27 cellular contexts compared by ENCODE assay signal in the genomic region with DNA sequence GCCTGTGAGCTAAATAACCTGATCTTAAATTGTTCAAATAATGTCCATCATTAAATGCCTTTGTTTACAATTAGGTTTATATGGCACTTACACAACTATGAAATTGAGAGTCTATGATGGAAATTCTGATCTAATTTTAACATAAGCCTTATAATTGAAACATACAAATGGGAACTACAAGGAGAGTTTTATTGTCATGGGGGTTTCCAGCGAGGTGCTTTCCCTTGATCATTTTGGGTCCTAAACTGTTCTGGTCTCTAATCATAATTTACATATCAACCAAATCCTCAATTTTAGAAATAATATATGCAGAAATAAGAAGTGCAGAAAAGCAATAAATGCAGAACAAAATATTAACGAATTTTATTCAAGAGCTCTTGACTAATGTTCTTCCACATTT. TPM values are rescaled to one million over a fixed set of nuclear protein-coding genes. Genes with fewer than 3 reads are reported as not detected.
DNase-seq lines count a peak whose midpoint lies in the region; ATAC-seq and TF ChIP-seq lines count a peak whose summit lies in the region.
"Had no signal": no experiment of that assay in that cellular context is flagged by ENCODE, and none has a peak within 500 bp of the region (broad histone marks: within the 10 kb centered on the region; RNA-seq: fewer than 3 reads in every experiment).

No MANE protein-coding gene starts in this region.

- CTCF ChIA-PET in activated naive CD4-positive, alpha-beta T cell treated with anti-CD3 and anti-CD28 coated beads for 36 hours (lab: Charles Lee), result interaction anchor here (2.0 kb wide), 1 partner anchor 104 kb away, joined by 5 read pairs; no protein-coding TSS in a partner anchor
- CTCF ChIA-PET in activated B cell treated with CpG ODN at 0.5 μM for 24 hours (lab: Charles Lee), result interaction anchor here (1.1 to 2.1 kb wide), 3 partner anchors 11 to 141 kb away, joined by 4 to 5 read pairs (median 4); no protein-coding TSS in a partner anchor

- no peaks in the 10 kb centered on the region for H3K27me3 Mint-ChIP-seq in activated naive CD4-positive, alpha-beta T cell treated with anti-CD3 and anti-CD28 coated beads for 36 hours (ENCODE audit: low read depth)
- H3K27me3 Mint-ChIP-seq in GM23338 (ENCODE audit: insufficient read depth, low read depth, poor library complexity), result peaks cover 4% of the 10 kb centered on the region
- H3K27me3 Mint-ChIP-seq in activated B cell treated with CpG ODN at 0.5 μM for 24 hours, result no peaks in the 10 kb centered on the region
- no peaks in the 10 kb centered on the region for H3K27me3 Mint-ChIP-seq in stimulated activated memory B cell treated with anti-CD40 and anti-IgM and Interleukin-4, amounts not matched to agents 10 μg/mL and 1 μg/mL and 100 μg/mL, for 72 hours
- H3K27me3 Mint-ChIP-seq: activated CD4-positive, alpha-beta memory T cell treated with anti-CD3 and anti-CD28 coated beads, Interleukin-2, amount 10 ng/mL, durations not matched to agents 7 days and 5 days; CD8-positive, alpha-beta memory T cell; naive thymus-derived CD4-positive, alpha-beta T cell had no signal

- H3K27ac Mint-ChIP-seq in activated naive CD4-positive, alpha-beta T cell treated with anti-CD3 and anti-CD28 coated beads for 36 hours, result peak overlapping the region; percentile 19
- H3K27ac Mint-ChIP-seq in GM23338, result no peak overlapping the region
- H3K27ac Mint-ChIP-seq in activated B cell treated with CpG ODN at 0.5 μM for 24 hours, result no peak overlapping the region
- H3K27ac Mint-ChIP-seq in stimulated activated memory B cell treated with anti-CD40 and anti-IgM and Interleukin-4, amounts not matched to agents 10 μg/mL and 1 μg/mL and 100 μg/mL, for 72 hours, result peak overlapping the region; percentile 80
- H3K27ac Mint-ChIP-seq: activated CD4-positive, alpha-beta memory T cell treated with anti-CD3 and anti-CD28 coated beads, Interleukin-2, amount 10 ng/mL, durations not matched to agents 7 days and 5 days had no signal

- H3K36me3 Mint-ChIP-seq in activated naive CD4-positive, alpha-beta T cell treated with anti-CD3 and anti-CD28 coated beads for 36 hours (ENCODE audit: low read depth), result no peaks in the 10 kb centered on the region
- H3K36me3 Mint-ChIP-seq in GM23338 (ENCODE audit: low read depth), result peaks cover 6% of the 10 kb centered on the region; the same call in 1 of the 3 replicates
- peaks cover 2% of the 10 kb centered on the region for H3K36me3 Mint-ChIP-seq in activated B cell treated with CpG ODN at 0.5 μM for 24 hours (ENCODE audit: low read depth)
- H3K36me3 Mint-ChIP-seq in stimulated activated memory B cell treated with anti-CD40 and anti-IgM and Interleukin-4, amounts not matched to agents 10 μg/mL and 1 μg/mL and 100 μg/mL, for 72 hours, result peaks cover 5% of the 10 kb centered on the region

- TF ChIP-seq CTCF in GM23338 (conservative IDR thresholded peaks at IDR 0.05; ENCODE audit: low read depth in 2 of 2) (no peak), activated B cell treated with CpG ODN at 0.5 μM for 24 hours (IDR thresholded peaks at IDR 0.05) (no peak)

- peak overlapping the region; percentile 51; the same call in 1 of the 2 replicates for H3K27ac ChIP-seq in GM23338 (ENCODE audit: low read depth)
- H3K27ac ChIP-seq: ascending aorta, esophagus squamous epithelium, left lung had no signal

- peak overlapping the region; percentile 0; the same call in 1 of the 2 replicates for H3K4me2 ChIP-seq in GM23338

- peak; percentile 29 for DNase-seq in activated naive CD4-positive, alpha-beta T cell treated with anti-CD3 and anti-CD28 coated beads for 36 hours
- DNase-seq in activated naive CD4-positive, alpha-beta T cell treated with Interleukin-2 at 50 U/mL for 16 hours, result no peak
- no peak for DNase-seq in GM23338 (ENCODE audit: low spot score)
- no peak for DNase-seq in activated B cell treated with CpG ODN at 0.5 μM for 24 hours
- no peak for DNase-seq in activated CD4-positive, alpha-beta T cell treated with anti-CD3 and anti-CD28 coated beads, Interleukin-2, amount 50 U/mL, for 4 hours
- DNase-seq in stimulated activated CD4-positive, alpha-beta T cell treated with anti-CD3 and anti-CD28 coated beads, Interleukin-12 subunit alpha, Interleukin-12 subunit beta, amount 100 ng/mL, for 4 hours, result no peak
- DNase-seq in activated CD4-positive, CD25-positive, alpha-beta regulatory T cell (lab: John Stamatoyannopoulos, UW), result no peak
- DNase-seq: activated CD4-positive, alpha-beta memory T cell treated with anti-CD3 and anti-CD28 coated beads, Interleukin-2, amount 10 ng/mL, durations not matched to agents 7 days and 5 days; activated T-cell treated with anti-CD3 and anti-CD28 coated beads for 4 hours; AML-193; CD8-positive, alpha-beta memory T cell; DMS153; esophagus squamous epithelium; hippocampal formation; IMR-90; left lung; naive thymus-derived CD4-positive, alpha-beta T cell; NCI-H1105 treated with DMSO at 0.1 percent for 48 hours; NCI-H2081 treated with DMSO at 0.1 percent for 48 hours; NCI-H446 treated with DMSO at 0.1 percent for 48 hours; OCI-M1; right cardiac atrium; T1000; transverse colon had no signal

- no peak overlapping the region for H3K4me3 Mint-ChIP-seq in activated naive CD4-positive, alpha-beta T cell treated with anti-CD3 and anti-CD28 coated beads for 36 hours
- no peak overlapping the region for H3K4me3 Mint-ChIP-seq in GM23338
- H3K4me3 Mint-ChIP-seq in activated B cell treated with CpG ODN at 0.5 μM for 24 hours, result peak overlapping the region; percentile 74
- H3K4me3 Mint-ChIP-seq in stimulated activated memory B cell treated with anti-CD40 and anti-IgM and Interleukin-4, amounts not matched to agents 10 μg/mL and 1 μg/mL and 100 μg/mL, for 72 hours, result peak overlapping the region; percentile 61
- H3K4me3 Mint-ChIP-seq: activated CD4-positive, alpha-beta memory T cell treated with anti-CD3 and anti-CD28 coated beads, Interleukin-2, amount 10 ng/mL, durations not matched to agents 7 days and 5 days had no signal

- no peaks in the 10 kb centered on the region for H3K36me3 ChIP-seq in GM23338 (ENCODE audit: insufficient read depth)
- H3K36me3 ChIP-seq: ascending aorta, esophagus squamous epithelium, left lung, transverse colon had no signal

- POLR2A ChIA-PET in activated B cell treated with CpG ODN at 0.5 μM for 24 hours (lab: Charles Lee), result interaction anchor here (0.5 to 5.7 kb wide), 10 partner anchors 9 to 799 kb away, joined by 3 to 35 read pairs (median 4); no protein-coding TSS in a partner anchor

- peaks cover 100% of the 10 kb centered on the region for H3K79me2 ChIP-seq in GM23338 (replicated peaks; ENCODE audit: insufficient read depth)

- H3K4me1 ChIP-seq in GM23338 (ENCODE audit: insufficient read depth), result peaks cover 93% of the 10 kb centered on the region

- H3K4me1 Mint-ChIP-seq in activated naive CD4-positive, alpha-beta T cell treated with anti-CD3 and anti-CD28 coated beads for 36 hours (ENCODE audit: low read depth), result peaks cover 45% of the 10 kb centered on the region
- H3K4me1 Mint-ChIP-seq in GM23338 (peaks cover 56% of the 10 kb centered on the region), activated B cell treated with CpG ODN at 0.5 μM for 24 hours (peaks cover 75% of the 10 kb centered on the region)
- peaks cover 54% of the 10 kb centered on the region for H3K4me1 Mint-ChIP-seq in stimulated activated memory B cell treated with anti-CD40 and anti-IgM and Interleukin-4, amounts not matched to agents 10 μg/mL and 1 μg/mL and 100 μg/mL, for 72 hours

- no peak overlapping the region for H2AFZ ChIP-seq in GM23338

- peaks cover 55% of the 10 kb centered on the region for H4K20me1 ChIP-seq in GM23338 (replicated peaks; ENCODE audit: insufficient read depth)

- H3K9me2 ChIP-seq in GM23338 (ENCODE audit: insufficient read depth), result no peaks in the 10 kb centered on the region

- ATAC-seq in GM23338, result no peak
- ATAC-seq in activated B cell treated with CpG ODN at 0.5 μM for 24 hours (ENCODE audit: low read depth), result peak; percentile 66
- peak; percentile 80 for ATAC-seq in stimulated activated memory B cell treated with anti-CD40 and anti-IgM and Interleukin-4, amounts not matched to agents 10 μg/mL and 1 μg/mL and 100 μg/mL, for 72 hours
- ATAC-seq: HCT116; left lung; naive thymus-derived CD4-positive, alpha-beta T cell; right cardiac atrium had no signal

- no peaks in the 10 kb centered on the region for H3K9me3 Mint-ChIP-seq in activated naive CD4-positive, alpha-beta T cell treated with anti-CD3 and anti-CD28 coated beads for 36 hours
- H3K9me3 Mint-ChIP-seq in GM23338 (no peaks in the 10 kb centered on the region), activated B cell treated with CpG ODN at 0.5 μM for 24 hours (no peaks in the 10 kb centered on the region)
- no peaks in the 10 kb centered on the region for H3K9me3 Mint-ChIP-seq in stimulated activated memory B cell treated with anti-CD40 and anti-IgM and Interleukin-4, amounts not matched to agents 10 μg/mL and 1 μg/mL and 100 μg/mL, for 72 hours
- H3K9me3 Mint-ChIP-seq: CD8-positive, alpha-beta memory T cell; naive thymus-derived CD4-positive, alpha-beta T cell had no signal

- no peaks in the 10 kb centered on the region for H3K27me3 ChIP-seq in GM23338 (ENCODE audit: insufficient read depth)
- H3K27me3 ChIP-seq: ascending aorta, esophagus squamous epithelium, left lung, transverse colon had no signal

- intact Hi-C loops in activated naive CD4-positive, alpha-beta T cell treated with anti-CD3 and anti-CD28 coated beads for 36 hours (cut with micrococcal nuclease), result no loop called here
- intact Hi-C loops in activated B cell treated with CpG ODN at 0.5 μM for 24 hours (cut with micrococcal nuclease), result loop anchor here (1.0 to 10.0 kb wide), 5 partner anchors 9 to 578 kb away; a partner anchor contains a TSS

- no peaks in the 10 kb centered on the region for H3F3A ChIP-seq in GM23338 (replicated peaks; ENCODE audit: low read depth)

- no peak overlapping the region for H3K4me3 ChIP-seq in GM23338
- H3K4me3 ChIP-seq: ascending aorta, esophagus squamous epithelium, left lung, transverse colon had no signal

TF ChIP-seq in GM23338, 12 proteins besides CTCF, POLR2A, EP300 and RAD21 (continues in another document):
- TF ChIP-seq JUNB (IDR thresholded peaks at IDR 0.05; ENCODE audit: unreplicated experiment) (no peak), ZNF114 (CRISPR knock-in tag; IDR thresholded peaks at IDR 0.05) (no peak), EZH2phosphoT487 (IDR thresholded peaks at IDR 0.05; ENCODE audit: unreplicated experiment) (no peak), NANOG (IDR thresholded peaks at IDR 0.05; ENCODE audit: borderline replicate concordance) (no peak), CREB1 (CRISPR knock-in tag; IDR thresholded peaks at IDR 0.05; ENCODE audit: low read depth) (no peak), STAT1 (IDR thresholded peaks at IDR 0.05; ENCODE audit: unreplicated experiment) (no peak)

RNA-seq across cellular contexts. Expression of a gene that starts 44.9 kb away (rescaled TPM):
- total RNA-seq in activated naive CD4-positive, alpha-beta T cell treated with anti-CD3 and anti-CD28 coated beads for 36 hours, result 10 to 100 TPM; 36.6 to 36.8 TPM
- 293 and 296 TPM in 2 replicates for total RNA-seq in GM23338 (2014; rRNA removed; shearing (Covaris generic))
- 174 and 196 TPM in 2 replicates for polyA plus RNA-seq in GM23338 (2016; fragmentation: Nextera tagmentation; extraction: Ambion mirVana)
- 97.7 and 106 TPM in 2 replicates for total RNA-seq in activated B cell treated with CpG ODN at 0.5 μM for 24 hours

Comparison
In these comparisons a context has a peak if more than half of its experiments do, and no peak if none do; other contexts are left out.
1. H3K27ac Mint-ChIP-seq: peak in activated naive CD4-positive, alpha-beta T cell treated with anti-CD3 and anti-CD28 coated beads for 36 hours (single experiment) and stimulated activated memory B cell treated with anti-CD40 and anti-IgM and Interleukin-4, amounts not matched to agents 10 μg/mL and 1 μg/mL and 100 μg/mL, for 72 hours (single experiment); none in GM23338 (single experiment) and activated B cell treated with CpG ODN at 0.5 μM for 24 hours (single experiment).
2. H3K4me3 Mint-ChIP-seq: peak in activated B cell treated with CpG ODN at 0.5 μM for 24 hours (single experiment) and stimulated activated memory B cell treated with anti-CD40 and anti-IgM and Interleukin-4, amounts not matched to agents 10 μg/mL and 1 μg/mL and 100 μg/mL, for 72 hours (single experiment); none in activated naive CD4-positive, alpha-beta T cell treated with anti-CD3 and anti-CD28 coated beads for 36 hours (single experiment) and GM23338 (single experiment).